Comparison of ENCODE assay signal across 12 cellular contexts in genomic region chr20:51469578-51470520, GRCh38.
A peak's percentile ranks its signal among the peaks of the same experiment; 100 is the strongest.
DNase-seq lines count a peak whose midpoint lies in the region; ATAC-seq and TF ChIP-seq lines count a peak whose summit lies in the region.
"Had no signal": no experiment of that assay in that cellular context is flagged by ENCODE, and none has a peak within 500 bp of the region (broad histone marks: within the 10 kb centered on the region; RNA-seq: fewer than 3 reads in every experiment).

No MANE protein-coding gene starts in this region.

- no peak for DNase-seq in activated naive CD4-positive, alpha-beta T cell treated with anti-CD3 and anti-CD28 coated beads for 36 hours
- no peak for DNase-seq in activated naive CD4-positive, alpha-beta T cell treated with anti-CD3 and anti-CD28 coated beads, Interleukin-2, amount 50 U/mL, for 16 hours
- DNase-seq in NCI-H2196 treated with DMSO at 0.1 percent for 48 hours (lab: John Stamatoyannopoulos, UW; ENCODE audit: unreplicated experiment) (peak; percentile 16), body of pancreas (no peak), Calu3 (no peak), HuH-7 (ENCODE audit: low spot score) (no peak)
- no peak for DNase-seq in stimulated activated effector memory CD8-positive, alpha-beta T cell treated with anti-CD3 and anti-CD28 coated beads, Interleukin-12 subunit alpha, Interleukin-12 subunit beta, amount 100 ng/mL, for 72 hours (ENCODE audit: low spot score in 2 of 2)
- DNase-seq in stimulated activated CD4-positive, alpha-beta T cell treated with anti-CD3 and anti-CD28 coated beads, Interleukin-4, amount 100 ng/mL, for 1 hour = no peak
- DNase-seq: amniotic stem cell; erythroblast; NK-92 treated with Interleukin-12 subunit alpha and Interleukin-12 subunit beta, amount 100 ng/mL, for 24 hours; psoas muscle had no signal

- ATAC-seq in body of pancreas = peak; percentile 18
- no peak for ATAC-seq in stimulated activated effector memory CD8-positive, alpha-beta T cell treated with anti-CD3 and anti-CD28 coated beads, Interleukin-12 subunit alpha, Interleukin-12 subunit beta, amount 100 ng/mL, for 72 hours

- H3K27ac Mint-ChIP-seq in activated naive CD4-positive, alpha-beta T cell treated with anti-CD3 and anti-CD28 coated beads for 36 hours = peak overlapping the region; percentile 79
- peak overlapping the region; percentile 91 for H3K27ac Mint-ChIP-seq in stimulated activated effector memory CD8-positive, alpha-beta T cell treated with anti-CD3 and anti-CD28 coated beads, Interleukin-12 subunit alpha, Interleukin-12 subunit beta, amount 100 ng/mL, for 72 hours
- H3K27ac Mint-ChIP-seq in Calu3 (ENCODE audit: unreplicated experiment) = no peak overlapping the region

- H3K4me1 Mint-ChIP-seq in activated naive CD4-positive, alpha-beta T cell treated with anti-CD3 and anti-CD28 coated beads for 36 hours (ENCODE audit: low read depth) = peaks cover 32% of the 10 kb centered on the region
- H3K4me1 Mint-ChIP-seq in stimulated activated effector memory CD8-positive, alpha-beta T cell treated with anti-CD3 and anti-CD28 coated beads, Interleukin-12 subunit alpha, Interleukin-12 subunit beta, amount 100 ng/mL, for 72 hours = peaks cover 42% of the 10 kb centered on the region
- no peaks in the 10 kb centered on the region for H3K4me1 Mint-ChIP-seq in Calu3 (ENCODE audit: low read depth, unreplicated experiment)

- no TSS peak for BruUV-seq in Calu3 (replicated peaks; lab: Mats Ljungman, UMichigan)

- H3K27ac ChIP-seq in body of pancreas = no peak overlapping the region
- H3K27ac ChIP-seq: psoas muscle had no signal

- no peak overlapping the region for H3K4me3 ChIP-seq in body of pancreas
- H3K4me3 ChIP-seq: psoas muscle had no signal

- H3K27me3 Mint-ChIP-seq in activated naive CD4-positive, alpha-beta T cell treated with anti-CD3 and anti-CD28 coated beads for 36 hours (ENCODE audit: low read depth) = no peaks in the 10 kb centered on the region
- no peaks in the 10 kb centered on the region for H3K27me3 Mint-ChIP-seq in Calu3 (ENCODE audit: unreplicated experiment)

- TF ChIP-seq CTCF in body of pancreas (IDR thresholded peaks at IDR 0.05) (no peak), Calu3 (IDR thresholded peaks at IDR 0.05; ENCODE audit: unreplicated experiment) (no peak)

- intact Hi-C loops in activated naive CD4-positive, alpha-beta T cell treated with anti-CD3 and anti-CD28 coated beads for 36 hours (cut with micrococcal nuclease) = loop anchor here (5.0 kb wide), 1 partner anchor 42 kb away; no protein-coding TSS in a partner anchor
- intact Hi-C loops in body of pancreas (cut with DNase I) = no loop called here
- intact Hi-C loops in Calu3 (cut with micrococcal nuclease; ENCODE audit: unreplicated experiment) = no loop called here

- H3K9me3 Mint-ChIP-seq in activated naive CD4-positive, alpha-beta T cell treated with anti-CD3 and anti-CD28 coated beads for 36 hours = no peaks in the 10 kb centered on the region
- H3K9me3 Mint-ChIP-seq in stimulated activated effector memory CD8-positive, alpha-beta T cell treated with anti-CD3 and anti-CD28 coated beads, Interleukin-12 subunit alpha, Interleukin-12 subunit beta, amount 100 ng/mL, for 72 hours = no peaks in the 10 kb centered on the region
- H3K9me3 Mint-ChIP-seq in Calu3 (ENCODE audit: low read depth, unreplicated experiment) = no peaks in the 10 kb centered on the region

- 66 to 77% methylated on average over 12 of the region's 12 CpGs for WGBS in body of pancreas, 2 donors

- peaks cover 58% of the 10 kb centered on the region for H3K36me3 Mint-ChIP-seq in activated naive CD4-positive, alpha-beta T cell treated with anti-CD3 and anti-CD28 coated beads for 36 hours (ENCODE audit: low read depth)
- peaks cover 100% of the 10 kb centered on the region for H3K36me3 Mint-ChIP-seq in stimulated activated effector memory CD8-positive, alpha-beta T cell treated with anti-CD3 and anti-CD28 coated beads, Interleukin-12 subunit alpha, Interleukin-12 subunit beta, amount 100 ng/mL, for 72 hours
- peaks cover 5% of the 10 kb centered on the region for H3K36me3 Mint-ChIP-seq in Calu3 (ENCODE audit: insufficient read depth, unreplicated experiment)

- TF ChIP-seq POLR2A in body of pancreas (IDR thresholded peaks at IDR 0.05) = no peak

- H3K4me1 ChIP-seq in body of pancreas = no peaks in the 10 kb centered on the region
- H3K4me1 ChIP-seq: psoas muscle had no signal

- no peak overlapping the region for H3K4me3 Mint-ChIP-seq in activated naive CD4-positive, alpha-beta T cell treated with anti-CD3 and anti-CD28 coated beads for 36 hours
- no peak overlapping the region for H3K4me3 Mint-ChIP-seq in stimulated activated effector memory CD8-positive, alpha-beta T cell treated with anti-CD3 and anti-CD28 coated beads, Interleukin-12 subunit alpha, Interleukin-12 subunit beta, amount 100 ng/mL, for 72 hours
- H3K4me3 Mint-ChIP-seq in Calu3 (ENCODE audit: low read depth, unreplicated experiment) = no peak overlapping the region

- no peaks in the 10 kb centered on the region for H3K27me3 ChIP-seq in body of pancreas

- CTCF ChIA-PET in activated naive CD4-positive, alpha-beta T cell treated with anti-CD3 and anti-CD28 coated beads for 36 hours (lab: Charles Lee) = interaction anchor here (1.4 to 1.6 kb wide), 2 partner anchors 65 to 72 kb away, joined by 4 to 5 read pairs; partner anchors contain the start of gene NFATC2
- CTCF ChIA-PET in Calu3 (lab: Charles Lee) = interaction anchor here (1.4 kb wide), 1 partner anchor 13 kb away, joined by 6 read pairs; no protein-coding TSS in a partner anchor

- H3K9me3 ChIP-seq in body of pancreas = no peaks in the 10 kb centered on the region
- H3K9me3 ChIP-seq: psoas muscle had no signal

- no peaks in the 10 kb centered on the region for H3K36me3 ChIP-seq in body of pancreas (replicated peaks in 1 of 2; ENCODE audit: insufficient read depth in 1 of 2, low read depth in 2 of 2)
